In the genomic region with DNA sequence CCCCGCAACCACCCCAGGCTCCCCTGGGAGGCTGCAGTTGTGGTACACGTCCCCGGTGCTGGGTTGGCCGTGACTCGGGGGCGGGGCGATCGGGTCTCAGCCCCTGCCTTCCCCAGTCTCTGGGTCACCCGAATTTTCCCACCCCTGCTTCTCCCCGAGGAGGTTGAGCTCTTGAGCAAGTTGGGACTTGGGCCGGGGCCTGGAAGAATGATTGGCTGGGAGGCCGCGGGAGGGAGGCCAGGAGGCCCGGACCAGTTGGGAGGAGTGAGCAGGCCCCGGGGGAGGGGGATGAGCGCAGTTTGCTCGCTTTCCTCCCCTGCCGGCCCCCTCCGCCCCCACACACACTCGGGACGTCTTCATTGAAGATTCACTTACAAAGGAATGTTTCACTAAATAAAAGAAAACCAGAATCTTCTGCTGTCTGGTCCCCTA, we compare ENCODE assay signal across 8 cellular contexts. TPM values are rescaled to one million over a fixed set of nuclear protein-coding genes. Genes with fewer than 3 reads are reported as not detected.
A peak's percentile ranks its signal among the peaks of the same experiment; 100 is the strongest.
DNase-seq lines count a peak whose midpoint lies in the region; ATAC-seq and TF ChIP-seq lines count a peak whose summit lies in the region.

No MANE protein-coding gene starts in this region.

- peak overlapping the region; percentile 80 for H3K4me2 ChIP-seq in osteoblast (ENCODE audit: insufficient read depth, low read length)

- peaks cover 1% of the 10 kb centered on the region for H4K20me1 ChIP-seq in osteoblast (ENCODE audit: insufficient read depth, low read length)

- H3K36me3 ChIP-seq in osteoblast (ENCODE audit: insufficient read depth, low read length): no peaks in the 10 kb centered on the region

- H3K79me2 ChIP-seq in osteoblast (ENCODE audit: insufficient read depth, low read length): no peaks in the 10 kb centered on the region

- H3K9me3 Mint-ChIP-seq in activated naive CD8-positive, alpha-beta T cell (ENCODE audit: low read depth): no peaks in the 10 kb centered on the region

- H3K4me3 Mint-ChIP-seq in activated naive CD8-positive, alpha-beta T cell: peak overlapping the region; percentile 66

- H2AFZ ChIP-seq in osteoblast (ENCODE audit: low read length): peak overlapping the region; percentile 77

- ATAC-seq in HG02884 (IDR thresholded peaks at IDR 0.05; ENCODE audit: unreplicated experiment) (no peak), GM21737 (IDR thresholded peaks at IDR 0.05; ENCODE audit: unreplicated experiment) (no peak), GM21619 (IDR thresholded peaks at IDR 0.05; ENCODE audit: unreplicated experiment) (no peak)

- H3K27ac Mint-ChIP-seq in activated naive CD8-positive, alpha-beta T cell: peak overlapping the region; percentile 50

- TF ChIP-seq CTCF in GM13977 (IDR thresholded peaks at IDR 0.05; ENCODE audit: extremely low read depth, insufficient read depth, missing control alignments) (no peak), osteoblast (IDR thresholded peaks at IDR 0.05; ENCODE audit: extremely low read depth, low read depth, low read length) (no peak)

- intact Hi-C loops in head of caudate nucleus (cut with DNase I): no loop called here

- peak; percentile 53 for DNase-seq in GM13977 (ENCODE audit: low spot score)
- peak in 40 of 42 donors; percentile 40 to 84 (median 66) for DNase-seq in head of caudate nucleus
- DNase-seq in osteoblast (ENCODE audit: insufficient read length, low spot score, missing footprints): peak; percentile 99
- no peak for DNase-seq in NCI-H1930 (lab: John Stamatoyannopoulos, UW)

- H3K27me3 Mint-ChIP-seq in activated naive CD8-positive, alpha-beta T cell: no peaks in the 10 kb centered on the region

- peaks cover 30% of the 10 kb centered on the region for H3K4me1 Mint-ChIP-seq in activated naive CD8-positive, alpha-beta T cell (ENCODE audit: low read depth)

- peaks cover 25% of the 10 kb centered on the region for H3K4me1 ChIP-seq in osteoblast (ENCODE audit: insufficient read depth, low read length)

- in situ Hi-C loops in GM13977 (cut with MboI; ENCODE audit: low pct_unique_long_range_greater_than_20kb, low sequenced_read_pairs, unreplicated experiment): no loop called here

- H3K4me3 ChIP-seq in osteoblast (ENCODE audit: insufficient read depth, low read length): peak overlapping the region; percentile 73

- H3K9me3 ChIP-seq in osteoblast (ENCODE audit: low read depth, low read length): no peaks in the 10 kb centered on the region

- peak overlapping the region; percentile 81 for H3K27ac ChIP-seq in osteoblast (ENCODE audit: low read depth, low read length)

- H3K27me3 ChIP-seq in osteoblast (ENCODE audit: insufficient read depth, low read length): no peaks in the 10 kb centered on the region

- no peaks in the 10 kb centered on the region for H3K36me3 Mint-ChIP-seq in activated naive CD8-positive, alpha-beta T cell

RNA-seq across cellular contexts. Expression of a gene that starts 4.5 kb away (rescaled TPM):
- total RNA-seq in osteoblast: 10.9 and 12.1 TPM in 2 replicates

RNA-seq across cellular contexts. Expression of a gene that starts 8.3 kb away (rescaled TPM):
- 4.7 and 6.2 TPM in 2 replicates for total RNA-seq in osteoblast

RNA-seq across cellular contexts. Expression of a gene that starts 11.5 kb away (rescaled TPM):
- total RNA-seq in osteoblast: 31.5 and 47.7 TPM in 2 replicates

RNA-seq across cellular contexts. Expression of a gene that starts 17.9 kb away (rescaled TPM):
- total RNA-seq in osteoblast: 10.0 and 10.9 TPM in 2 replicates

Comparison
In these comparisons a context has a peak if more than half of its experiments do, and no peak if none do; other contexts are left out.
1. DNase-seq: peak in GM13977 (single experiment), head of caudate nucleus (40 of 42) and osteoblast (single experiment); none in NCI-H1930 (0 of 2).